In the genomic region with DNA sequence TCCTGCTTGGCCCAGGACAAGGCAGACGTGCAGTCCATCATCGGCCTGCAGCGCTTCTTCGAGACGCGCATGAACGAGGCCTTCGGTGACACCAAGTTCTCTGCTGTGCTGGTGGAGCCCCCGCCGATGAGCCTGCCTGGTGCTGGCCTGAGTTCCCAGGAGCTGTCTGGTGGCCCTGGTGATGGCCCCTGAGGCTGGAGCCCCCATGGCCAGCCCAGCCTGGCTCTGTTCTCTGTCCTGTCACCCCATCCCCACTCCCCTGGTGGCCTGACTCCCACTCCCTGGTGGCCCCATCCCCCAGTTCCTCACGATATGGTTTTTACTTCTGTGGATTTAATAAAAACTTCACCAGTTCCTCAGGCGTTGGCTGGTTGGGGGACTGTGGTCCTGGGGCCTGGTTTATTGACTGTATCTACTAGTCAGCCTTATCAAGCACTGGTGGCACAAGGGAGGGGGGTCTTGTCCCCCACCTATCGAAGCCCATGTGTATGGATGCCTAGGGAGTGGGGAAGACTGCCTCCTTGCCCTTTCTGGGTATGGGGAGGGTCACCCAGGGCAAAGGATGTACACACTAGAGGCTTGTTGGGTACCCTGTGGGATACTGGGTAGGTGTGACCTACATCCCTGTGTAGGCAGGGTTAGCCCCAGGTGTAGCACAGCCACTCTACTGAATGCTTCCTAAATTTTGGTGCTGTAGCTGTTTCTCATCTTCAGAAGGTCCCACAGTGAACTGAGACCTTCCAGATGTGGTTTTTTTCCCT, we compare ENCODE assay signal across 19 cellular contexts. TPM values are rescaled to one million over a fixed set of nuclear protein-coding genes. Genes with fewer than 3 reads are reported as not detected.
A peak's percentile ranks its signal among the peaks of the same experiment; 100 is the strongest.
DNase-seq lines count a peak whose midpoint lies in the region; ATAC-seq, FAIRE-seq and TF ChIP-seq lines count a peak whose summit lies in the region.
"Had no signal": no experiment of that assay in that cellular context is flagged by ENCODE, and none has a peak within 500 bp of the region (broad histone marks: within the 10 kb centered on the region; RNA-seq: fewer than 3 reads in every experiment).

No MANE protein-coding gene starts in this region.

- H3K4me3 Mint-ChIP-seq in Caco-2 (ENCODE audit: unreplicated experiment) (peak overlapping the region; percentile 5), endothelial cell (ENCODE audit: unreplicated experiment) (peak overlapping the region; percentile 79)
- H3K4me3 Mint-ChIP-seq: activated B cell treated with CpG ODN at 0.5 μM for 24 hours; activated CD8-positive, alpha-beta T cell treated with anti-CD3 and anti-CD28 coated beads for 36 hours had no signal

- CTCF ChIA-PET in Caco-2 (lab: Charles Lee), result no interaction called here

- H3K4me3 ChIP-seq in Caco-2 (ENCODE audit: low read depth, low read length), result no peak overlapping the region
- H3K4me3 ChIP-seq: cardiac muscle cell, esophagus muscularis mucosa, gastroesophageal sphincter, PC-9, transverse colon had no signal

- H3K9me3 ChIP-seq in Caco-2, result no peaks in the 10 kb centered on the region
- H3K9me3 ChIP-seq: esophagus muscularis mucosa, gastroesophageal sphincter, transverse colon had no signal

- FAIRE-seq in RCC 7860 (lab: Jason Lieb, UNC), result no peak

- intact Hi-C loops in Caco-2 (cut with micrococcal nuclease; ENCODE audit: unreplicated experiment), result no loop called here

- H3K4me1 Mint-ChIP-seq in Caco-2 (ENCODE audit: low read depth, unreplicated experiment) (peaks cover 35% of the 10 kb centered on the region), endothelial cell (ENCODE audit: unreplicated experiment) (peaks cover 24% of the 10 kb centered on the region)

- TF ChIP-seq CTCF in 22Rv1 (IDR thresholded peaks at IDR 0.05) (no peak), Caco-2 (IDR thresholded peaks at IDR 0.05; ENCODE audit: insufficient read depth in 1 of 2, low read depth in 1 of 2, low read length in 1 of 2, severe bottlenecking in 1 of 2, unreplicated experiment in 1 of 2) (no peak), endothelial cell (IDR thresholded peaks at IDR 0.05; ENCODE audit: unreplicated experiment) (no peak)

- H3K36me3 Mint-ChIP-seq in Caco-2 (ENCODE audit: insufficient read depth, unreplicated experiment), result peaks cover 98% of the 10 kb centered on the region
- H3K36me3 Mint-ChIP-seq in endothelial cell (ENCODE audit: low read depth, unreplicated experiment), result peaks cover 56% of the 10 kb centered on the region

- H3K27me3 Mint-ChIP-seq in Caco-2 (ENCODE audit: insufficient read depth, unreplicated experiment) (no peaks in the 10 kb centered on the region), endothelial cell (ENCODE audit: unreplicated experiment) (peaks cover 20% of the 10 kb centered on the region)
- H3K27me3 Mint-ChIP-seq: activated B cell treated with CpG ODN at 0.5 μM for 24 hours; activated CD8-positive, alpha-beta T cell treated with anti-CD3 and anti-CD28 coated beads for 36 hours had no signal

- H3K27ac Mint-ChIP-seq in Caco-2 (ENCODE audit: unreplicated experiment) (no peak overlapping the region), endothelial cell (ENCODE audit: unreplicated experiment) (no peak overlapping the region)

- peaks cover 20% of the 10 kb centered on the region for H3K4me1 ChIP-seq in Caco-2

- peaks cover 24% of the 10 kb centered on the region for H3K36me3 ChIP-seq in Caco-2 (ENCODE audit: control insufficient read depth, insufficient read depth, low read length)

- DNase-seq in Caco-2 (no peak), endothelial cell (ENCODE audit: low spot score) (no peak), dermis blood vessel endothelial cell (no peak), RCC 7860 (ENCODE audit: low spot score) (no peak)
- DNase-seq: activated B cell treated with CpG ODN at 0.5 μM for 24 hours; activated CD8-positive, alpha-beta T cell treated with anti-CD3 and anti-CD28 coated beads for 36 hours; DMS79 treated with DMSO at 0.1 percent for 48 hours; NCI-H1694; NCI-H2227 treated with DMSO at 0.1 percent for 48 hours; NCI-H82; PC-9; stimulated activated CD4-positive, alpha-beta T cell treated with anti-CD3 and anti-CD28 coated beads, Interleukin-1b, Interleukin-23, amount 100 ng/mL, for 48 hours; stimulated activated naive CD8-positive, alpha-beta T cell treated with anti-CD3 and anti-CD28 coated beads, Interleukin-15, Interleukin-2, amounts not matched to agents 100 U/mL and 50 U/mL, for 24 hours; transverse colon had no signal

- ATAC-seq in GM21825 (IDR thresholded peaks at IDR 0.05; ENCODE audit: unreplicated experiment), result no peak
- ATAC-seq: activated CD8-positive, alpha-beta T cell treated with anti-CD3 and anti-CD28 coated beads for 36 hours; gastroesophageal sphincter; stimulated activated naive CD8-positive, alpha-beta T cell treated with anti-CD3 and anti-CD28 coated beads, Interleukin-15, Interleukin-2, amounts not matched to agents 100 U/mL and 50 U/mL, for 24 hours had no signal

- no TSS peak for BruUV-seq in Caco-2 (replicated peaks; lab: Mats Ljungman, UMichigan)

- H3K27me3 ChIP-seq in Caco-2 (replicated peaks; ENCODE audit: control insufficient read depth, insufficient read depth, low read length), result no peaks in the 10 kb centered on the region
- H3K27me3 ChIP-seq: cardiac muscle cell, esophagus muscularis mucosa, gastroesophageal sphincter, transverse colon had no signal

- POLR2A ChIA-PET in Caco-2 (lab: Charles Lee), result interaction anchor here (0.5 kb wide), 1 partner anchor 16 kb away, joined by 5 read pairs; no protein-coding TSS in a partner anchor

- H3K27ac ChIP-seq in 22Rv1, result peak overlapping the region; percentile 99; the same call in 1 of the 2 replicates
- H3K27ac ChIP-seq: cardiac muscle cell, esophagus muscularis mucosa, gastroesophageal sphincter, PC-9, transverse colon had no signal

- H3K9me3 Mint-ChIP-seq in Caco-2 (ENCODE audit: unreplicated experiment) (no peaks in the 10 kb centered on the region), endothelial cell (ENCODE audit: unreplicated experiment) (no peaks in the 10 kb centered on the region)
- H3K9me3 Mint-ChIP-seq: activated B cell treated with CpG ODN at 0.5 μM for 24 hours; activated CD8-positive, alpha-beta T cell treated with anti-CD3 and anti-CD28 coated beads for 36 hours had no signal

RNA-seq across cellular contexts. Expression of a gene that starts 4.4 kb away (rescaled TPM):
- total RNA-seq in Caco-2 (2022) (110 and 112 TPM in 2 replicates), endothelial cell (ENCODE audit: unreplicated experiment) (130 TPM), dermis blood vessel endothelial cell (84.6 and 107 TPM in 2 replicates)

RNA-seq across cellular contexts. Expression of a gene that starts 6.7 kb away (rescaled TPM):
- 837 and 863 TPM in 2 replicates for total RNA-seq in Caco-2 (2022)
- 457 TPM for total RNA-seq in endothelial cell (ENCODE audit: unreplicated experiment)
- total RNA-seq in dermis blood vessel endothelial cell, result 259 and 492 TPM in 2 replicates

RNA-seq across cellular contexts. Expression of a gene that starts 7.9 kb away (rescaled TPM):
- 133 and 139 TPM in 2 replicates for total RNA-seq in Caco-2 (2022)
- total RNA-seq in endothelial cell (ENCODE audit: unreplicated experiment), result 81.6 TPM
- total RNA-seq in dermis blood vessel endothelial cell, result 58.9 and 67.6 TPM in 2 replicates
- total RNA-seq: PC-9 had no signal

RNA-seq across cellular contexts. Expression of a gene that starts 22.6 kb away (rescaled TPM):
- total RNA-seq in Caco-2 (2022), result 20.4 and 25.6 TPM in 2 replicates
- 18.6 TPM for total RNA-seq in endothelial cell (ENCODE audit: unreplicated experiment)
- 14.5 and 15.8 TPM in 2 replicates for total RNA-seq in dermis blood vessel endothelial cell
- total RNA-seq: PC-9 had no signal

RNA-seq across cellular contexts. Expression of a gene that starts 30.9 kb away (rescaled TPM):
- total RNA-seq in Caco-2 (2022) (14.6 and 14.8 TPM in 2 replicates), endothelial cell (ENCODE audit: unreplicated experiment) (22.2 TPM), dermis blood vessel endothelial cell (6.1 and 9.3 TPM in 2 replicates)
